Comparison of ENCODE assay signal across 15 cellular contexts in the genomic region with DNA sequence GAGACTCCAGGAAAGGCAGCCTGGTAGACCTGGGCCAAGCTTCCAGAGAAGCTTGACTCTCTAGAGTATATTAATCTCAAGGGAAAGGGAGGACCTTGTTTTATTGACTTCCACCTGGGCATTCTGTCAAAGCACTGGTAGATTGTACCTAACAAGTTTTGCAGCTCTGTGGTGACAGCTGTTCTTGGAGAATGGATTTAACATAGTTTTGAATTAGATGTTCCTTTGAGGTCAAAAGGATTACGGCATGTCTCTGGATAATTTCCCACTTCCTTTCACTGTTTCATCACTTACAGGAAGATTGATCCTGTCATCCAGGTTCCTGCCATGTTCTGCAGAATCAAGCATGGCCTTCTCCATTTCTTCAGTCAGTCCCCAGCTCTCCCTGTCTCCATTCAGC.
DNase-seq lines count a peak whose midpoint lies in the region; ATAC-seq, FAIRE-seq and TF ChIP-seq lines count a peak whose summit lies in the region.
"Had no signal": no experiment of that assay in that cellular context is flagged by ENCODE, and none has a peak within 500 bp of the region (broad histone marks: within the 10 kb centered on the region; RNA-seq: fewer than 3 reads in every experiment).

No MANE protein-coding gene starts in this region.

- TF ChIP-seq CTCF in natural killer cell (IDR thresholded peaks at IDR 0.05) (no peak), astrocyte (IDR thresholded peaks at IDR 0.05; ENCODE audit: insufficient read depth, low read depth, low read length) (no peak), lung (IDR thresholded peaks at IDR 0.05; ENCODE audit: control extremely low read depth, extremely low read depth) (no peak)

- peaks cover 9% of the 10 kb centered on the region for H3K4me1 ChIP-seq in astrocyte (ENCODE audit: insufficient read depth, low read length)
- peaks cover 5 to 22% of the 10 kb centered on the region in 2 donors for H3K4me1 ChIP-seq in lung (ENCODE audit: control insufficient read depth in 2 of 2, insufficient read depth in 2 of 2, low read length in 2 of 2)
- peaks cover 0 to 11% of the 10 kb centered on the region in 2 donors for H3K4me1 ChIP-seq in aorta (ENCODE audit: control insufficient read depth in 1 of 2, insufficient read depth in 2 of 2, low read length in 2 of 2)

- intact Hi-C loops in natural killer cell (cut with micrococcal nuclease) (no loop called here), aorta (cut with DNase I) (loop anchor here in 1 of 2 donors (10.0 kb wide), 1 partner anchor 112 kb away; no protein-coding TSS in a partner anchor)

- H3K9me3 Mint-ChIP-seq in natural killer cell treated with Interleukin-12 subunit alpha and Interleukin-12 subunit beta and Interleukin-15 and Interleukin-18, amount 100 ng/mL, for 72 hours: no peaks in the 10 kb centered on the region
- H3K9me3 Mint-ChIP-seq in natural killer cell: no peaks in the 10 kb centered on the region
- no peaks in the 10 kb centered on the region for H3K9me3 Mint-ChIP-seq in astrocyte (ENCODE audit: unreplicated experiment)
- H3K9me3 Mint-ChIP-seq in activated T-cell treated with anti-CD3 and anti-CD28 coated beads, Interleukin-2, amount 50 U/mL, for 24 hours: no peaks in the 10 kb centered on the region
- H3K9me3 Mint-ChIP-seq: activated T-helper 17 cell treated with anti-CD3 and anti-CD28 coated beads, Interleukin-2, amount 50 U/mL, for 72 hours had no signal

- ATAC-seq in natural killer cell treated with Interleukin-12 subunit alpha and Interleukin-12 subunit beta and Interleukin-15 and Interleukin-18, amount 100 ng/mL, for 72 hours: no peak
- ATAC-seq in natural killer cell (no peak), lung (ENCODE audit: insufficient read depth, low FRiP score) (no peak), aorta (ENCODE audit: low FRiP score) (no peak), GM21360 (IDR thresholded peaks at IDR 0.05; ENCODE audit: unreplicated experiment) (no peak)
- ATAC-seq: activated T-helper 17 cell treated with anti-CD3 and anti-CD28 coated beads, Interleukin-2, amount 50 U/mL, for 72 hours had no signal

- H3K27ac ChIP-seq in astrocyte (ENCODE audit: low read depth, low read length) (no peak overlapping the region), lung (ENCODE audit: low read depth in 1 of 2, low read length in 1 of 2) (peak overlapping the region; percentile 60 to 89), aorta (ENCODE audit: low read depth in 1 of 2, low read length in 2 of 2) (peak overlapping the region; percentile 38 to 87)
- H3K27ac ChIP-seq: neutrophil, sigmoid colon had no signal

- H3K36me3 Mint-ChIP-seq in natural killer cell treated with Interleukin-12 subunit alpha and Interleukin-12 subunit beta and Interleukin-15 and Interleukin-18, amount 100 ng/mL, for 72 hours: no peaks in the 10 kb centered on the region
- H3K36me3 Mint-ChIP-seq in natural killer cell (no peaks in the 10 kb centered on the region), astrocyte (ENCODE audit: low read depth, unreplicated experiment) (peaks cover 6% of the 10 kb centered on the region)
- no peaks in the 10 kb centered on the region for H3K36me3 Mint-ChIP-seq in activated T-cell treated with anti-CD3 and anti-CD28 coated beads, Interleukin-2, amount 50 U/mL, for 24 hours (ENCODE audit: low read depth)

- H3K27ac Mint-ChIP-seq in natural killer cell treated with Interleukin-12 subunit alpha and Interleukin-12 subunit beta and Interleukin-15 and Interleukin-18, amount 100 ng/mL, for 72 hours: peak overlapping the region in 1 of 2 donors; percentile 26
- H3K27ac Mint-ChIP-seq in natural killer cell (no peak overlapping the region), astrocyte (ENCODE audit: unreplicated experiment) (no peak overlapping the region)
- H3K27ac Mint-ChIP-seq in activated T-cell treated with anti-CD3 and anti-CD28 coated beads, Interleukin-2, amount 50 U/mL, for 24 hours: no peak overlapping the region
- H3K27ac Mint-ChIP-seq: activated T-helper 17 cell treated with anti-CD3 and anti-CD28 coated beads, Interleukin-2, amount 50 U/mL, for 72 hours had no signal

- peaks cover 14 to 18% of the 10 kb centered on the region in 2 donors for H3K4me1 Mint-ChIP-seq in natural killer cell treated with Interleukin-12 subunit alpha and Interleukin-12 subunit beta and Interleukin-15 and Interleukin-18, amount 100 ng/mL, for 72 hours (ENCODE audit: low read depth in 2 of 2)
- H3K4me1 Mint-ChIP-seq in natural killer cell (peaks cover 16 to 17% of the 10 kb centered on the region in 2 donors), astrocyte (ENCODE audit: low read depth, unreplicated experiment) (peaks cover 12% of the 10 kb centered on the region)
- H3K4me1 Mint-ChIP-seq in activated T-cell treated with anti-CD3 and anti-CD28 coated beads, Interleukin-2, amount 50 U/mL, for 24 hours (ENCODE audit: low read depth): peaks cover 15% of the 10 kb centered on the region

- H2AFZ ChIP-seq in astrocyte (ENCODE audit: low read depth, low read length): peak overlapping the region; percentile 45

- H3K36me3 ChIP-seq in astrocyte (ENCODE audit: insufficient read depth, low read length): no peaks in the 10 kb centered on the region
- H3K36me3 ChIP-seq in lung (ENCODE audit: control insufficient read depth in 2 of 2, insufficient read depth in 2 of 2, low read length in 2 of 2): no peaks in the 10 kb centered on the region
- H3K36me3 ChIP-seq in aorta (ENCODE audit: control insufficient read depth in 1 of 2, insufficient read depth in 2 of 2, low read length in 1 of 2): no peaks in the 10 kb centered on the region
- H3K36me3 ChIP-seq: neutrophil, sigmoid colon had no signal

- no peak for FAIRE-seq in astrocyte (lab: Jason Lieb, UNC)
- FAIRE-seq: GM18507 had no signal

- peak overlapping the region; percentile 49 for H3K4me3 Mint-ChIP-seq in natural killer cell treated with Interleukin-12 subunit alpha and Interleukin-12 subunit beta and Interleukin-15 and Interleukin-18, amount 100 ng/mL, for 72 hours
- H3K4me3 Mint-ChIP-seq in natural killer cell (no peak overlapping the region), astrocyte (ENCODE audit: unreplicated experiment) (no peak overlapping the region)
- no peak overlapping the region for H3K4me3 Mint-ChIP-seq in activated T-cell treated with anti-CD3 and anti-CD28 coated beads, Interleukin-2, amount 50 U/mL, for 24 hours
- H3K4me3 Mint-ChIP-seq: activated T-helper 17 cell treated with anti-CD3 and anti-CD28 coated beads, Interleukin-2, amount 50 U/mL, for 72 hours had no signal

- H3K4me2 ChIP-seq in astrocyte (ENCODE audit: low read length): peak overlapping the region; percentile 52

- H3K4me3 ChIP-seq in astrocyte (ENCODE audit: insufficient read depth, low read depth, low read length) (no peak overlapping the region), lung (no peak overlapping the region), aorta (ENCODE audit: low read length in 2 of 2) (no peak overlapping the region)
- H3K4me3 ChIP-seq: sigmoid colon had no signal

- peaks cover 29 to 42% of the 10 kb centered on the region in 2 donors for H3K27me3 Mint-ChIP-seq in natural killer cell treated with Interleukin-12 subunit alpha and Interleukin-12 subunit beta and Interleukin-15 and Interleukin-18, amount 100 ng/mL, for 72 hours
- H3K27me3 Mint-ChIP-seq in natural killer cell (ENCODE audit: low read depth in 2 of 2) (peaks cover 16 to 30% of the 10 kb centered on the region in 2 donors), astrocyte (ENCODE audit: low read depth, unreplicated experiment) (no peaks in the 10 kb centered on the region)
- H3K27me3 Mint-ChIP-seq in activated T-cell treated with anti-CD3 and anti-CD28 coated beads, Interleukin-2, amount 50 U/mL, for 24 hours: peaks cover 51% of the 10 kb centered on the region

- H4K20me1 ChIP-seq in astrocyte (ENCODE audit: insufficient read depth, low read length): no peaks in the 10 kb centered on the region

- DNase-seq in natural killer cell treated with Interleukin-12 subunit alpha and Interleukin-12 subunit beta and Interleukin-15 and Interleukin-18, amount 100 ng/mL, for 72 hours (ENCODE audit: low spot score): no peak
- DNase-seq in natural killer cell: no peak
- no peak for DNase-seq in astrocyte (ENCODE audit: low read depth)
- no peak for DNase-seq in lung (ENCODE audit: low spot score)
- DNase-seq in aorta: no peak
- no peak for DNase-seq in activated T-cell treated with anti-CD3 and anti-CD28 coated beads, Interleukin-2, amount 50 U/mL, for 24 hours
- DNase-seq in globus pallidus (ENCODE audit: low spot score): no peak
- DNase-seq: anterior cingulate cortex, NCI-H2081 treated with DMSO at 0.1 percent for 48 hours, NCI-H774, sigmoid colon had no signal

- H3K27me3 ChIP-seq in astrocyte (ENCODE audit: insufficient read depth, low read length) (no peaks in the 10 kb centered on the region), lung (ENCODE audit: control insufficient read depth, insufficient read depth) (no peaks in the 10 kb centered on the region), aorta (ENCODE audit: control insufficient read depth in 1 of 2, insufficient read depth in 2 of 2, low read length in 1 of 2) (no peaks in the 10 kb centered on the region)
- H3K27me3 ChIP-seq: sigmoid colon had no signal

- H3K79me2 ChIP-seq in astrocyte (ENCODE audit: insufficient read depth, low read length): no peaks in the 10 kb centered on the region

- H3K9ac ChIP-seq in astrocyte (ENCODE audit: low read length): no peak overlapping the region

- H3K9me3 ChIP-seq in astrocyte (ENCODE audit: insufficient read depth, low read depth, low read length) (no peaks in the 10 kb centered on the region), lung (ENCODE audit: control insufficient read depth in 2 of 2, insufficient read depth in 1 of 2, low read length in 1 of 2) (no peaks in the 10 kb centered on the region), aorta (ENCODE audit: control insufficient read depth, low read length) (no peaks in the 10 kb centered on the region)
- H3K9me3 ChIP-seq: neutrophil, sigmoid colon had no signal

- WGBS in lung, 2 donors: 23 to 35% methylated on average over 1 of the region's 1 CpG
- WGBS in aorta, 2 donors: 18 to 27% methylated on average over 1 of the region's 1 CpG
